In the genomic region with DNA sequence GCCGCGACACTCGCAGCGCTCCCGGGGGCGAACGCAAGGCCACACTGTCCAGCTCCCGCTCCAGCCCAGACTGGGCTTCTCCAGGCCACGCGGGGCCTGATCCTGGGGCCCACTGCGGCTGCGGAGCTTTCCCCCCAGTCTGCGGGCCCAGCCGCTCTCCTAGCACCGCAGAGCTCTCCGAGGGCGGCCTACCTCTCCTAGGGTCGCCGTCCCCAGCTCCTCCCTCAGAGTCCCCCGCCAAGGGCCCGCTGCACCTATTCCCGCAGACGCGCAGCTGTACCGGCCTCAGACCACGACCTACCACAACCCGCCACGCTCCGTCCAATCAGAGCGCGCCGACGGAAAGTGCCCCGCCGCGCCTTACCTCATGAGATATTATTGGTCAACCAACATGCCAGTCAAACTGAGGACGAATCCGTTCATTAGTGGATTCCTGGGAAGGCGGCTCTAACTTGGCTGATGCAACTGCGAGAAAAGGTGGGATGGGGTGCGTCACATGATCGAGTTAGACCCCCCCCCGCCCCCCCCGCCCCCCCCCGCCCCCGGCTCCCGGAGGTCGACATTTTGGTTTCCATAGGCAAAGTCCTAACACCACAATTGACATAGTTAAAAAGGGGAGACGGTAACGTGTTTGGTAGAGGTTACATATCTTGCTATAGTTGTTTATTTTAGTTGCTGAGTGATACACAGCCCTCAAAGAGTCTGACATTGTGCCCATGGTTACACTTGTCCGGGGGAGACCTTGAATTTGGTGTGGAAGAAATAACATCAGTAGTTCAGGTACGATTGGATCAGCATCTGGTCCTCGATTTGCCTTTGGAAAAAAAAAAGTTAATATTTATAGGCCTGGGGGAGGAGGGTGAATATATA, we compare ENCODE assay signal across 1 cellular context.
TF ChIP-seq lines count a peak whose summit lies in the region.

TSS of gene AARS1 (minus strand) at position 278 of the 870 bp plus-strand sequence. CDS start 6,743 bp downstream, outside the sequence.

TF ChIP-seq in GM12878, 131 proteins besides CTCF, POLR2A, EP300 and RAD21 (continued from another document and continues in another):
- TF ChIP-seq, protein P1, sequence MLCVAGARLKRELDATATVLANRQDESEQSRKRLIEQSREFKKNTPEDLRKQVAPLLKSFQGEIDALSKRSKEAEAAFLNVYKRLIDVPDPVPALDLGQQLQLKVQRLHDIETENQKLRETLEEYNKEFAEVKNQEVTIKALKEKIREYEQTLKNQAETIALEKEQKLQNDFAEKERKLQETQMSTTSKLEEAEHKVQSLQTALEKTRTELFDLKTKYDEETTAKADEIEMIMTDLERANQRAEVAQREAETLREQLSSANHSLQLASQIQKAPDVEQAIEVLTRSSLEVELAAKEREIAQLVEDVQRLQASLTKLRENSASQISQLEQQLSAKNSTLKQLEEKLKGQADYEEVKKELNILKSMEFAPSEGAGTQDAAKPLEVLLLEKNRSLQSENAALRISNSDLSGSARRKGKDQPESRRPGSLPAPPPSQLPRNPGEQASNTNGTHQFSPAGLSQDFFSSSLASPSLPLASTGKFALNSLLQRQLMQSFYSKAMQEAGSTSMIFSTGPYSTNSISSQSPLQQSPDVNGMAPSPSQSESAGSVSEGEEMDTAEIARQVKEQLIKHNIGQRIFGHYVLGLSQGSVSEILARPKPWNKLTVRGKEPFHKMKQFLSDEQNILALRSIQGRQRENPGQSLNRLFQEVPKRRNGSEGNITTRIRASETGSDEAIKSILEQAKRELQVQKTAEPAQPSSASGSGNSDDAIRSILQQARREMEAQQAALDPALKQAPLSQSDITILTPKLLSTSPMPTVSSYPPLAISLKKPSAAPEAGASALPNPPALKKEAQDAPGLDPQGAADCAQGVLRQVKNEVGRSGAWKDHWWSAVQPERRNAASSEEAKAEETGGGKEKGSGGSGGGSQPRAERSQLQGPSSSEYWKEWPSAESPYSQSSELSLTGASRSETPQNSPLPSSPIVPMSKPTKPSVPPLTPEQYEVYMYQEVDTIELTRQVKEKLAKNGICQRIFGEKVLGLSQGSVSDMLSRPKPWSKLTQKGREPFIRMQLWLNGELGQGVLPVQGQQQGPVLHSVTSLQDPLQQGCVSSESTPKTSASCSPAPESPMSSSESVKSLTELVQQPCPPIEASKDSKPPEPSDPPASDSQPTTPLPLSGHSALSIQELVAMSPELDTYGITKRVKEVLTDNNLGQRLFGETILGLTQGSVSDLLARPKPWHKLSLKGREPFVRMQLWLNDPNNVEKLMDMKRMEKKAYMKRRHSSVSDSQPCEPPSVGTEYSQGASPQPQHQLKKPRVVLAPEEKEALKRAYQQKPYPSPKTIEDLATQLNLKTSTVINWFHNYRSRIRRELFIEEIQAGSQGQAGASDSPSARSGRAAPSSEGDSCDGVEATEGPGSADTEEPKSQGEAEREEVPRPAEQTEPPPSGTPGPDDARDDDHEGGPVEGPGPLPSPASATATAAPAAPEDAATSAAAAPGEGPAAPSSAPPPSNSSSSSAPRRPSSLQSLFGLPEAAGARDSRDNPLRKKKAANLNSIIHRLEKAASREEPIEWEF (IDR thresholded peaks at IDR 0.05; ENCODE audit: insufficient replicate concordance, low read depth, low read length) = no peak
- TF ChIP-seq GABPA (IDR thresholded peaks at IDR 0.05; ENCODE audit: low read depth) (no peak), TCF3 (IDR thresholded peaks at IDR 0.05; ENCODE audit: borderline replicate concordance, insufficient read depth, low read depth, low read length) (peak; percentile 57; the same call in 1 of the 2 replicates), SUZ12 (IDR thresholded peaks at IDR 0.05; ENCODE audit: unreplicated experiment) (no peak), CBFB (IDR thresholded peaks at IDR 0.05; ENCODE audit: low read depth) (peak; percentile 86), WRNIP1 (IDR thresholded peaks at IDR 0.05; ENCODE audit: borderline replicate concordance, low read depth, low read length) (no peak), BACH1 (IDR thresholded peaks at IDR 0.05; ENCODE audit: borderline replicate concordance) (peak; percentile 86), IRF5 (IDR thresholded peaks at IDR 0.05; ENCODE audit: borderline replicate concordance) (no peak), ZBED1 (IDR thresholded peaks at IDR 0.05; ENCODE audit: borderline replicate concordance) (no peak), RB1 (IDR thresholded peaks at IDR 0.05; ENCODE audit: borderline replicate concordance) (peak; percentile 50; the same call in 1 of the 2 replicates), RCOR1 (conservative IDR thresholded peaks at IDR 0.05; ENCODE audit: low read depth, low read length) (no peak), TCF12 (IDR thresholded peaks at IDR 0.05; ENCODE audit: low read depth, low read length) (peak; percentile 58; the same call in 1 of the 2 replicates), ETV6 (conservative IDR thresholded peaks at IDR 0.05 in 1 of 2, IDR thresholded peaks at IDR 0.05 in 1 of 2; ENCODE audit: borderline replicate concordance in 1 of 2, low read depth in 1 of 2) (no peak), HDAC2 (IDR thresholded peaks at IDR 0.05) (no peak), MEF2A (IDR thresholded peaks at IDR 0.05; ENCODE audit: insufficient read depth, low read depth, low read length) (no peak), YY1 (IDR thresholded peaks at IDR 0.05; ENCODE audit: low read depth, low read length) (peak; percentile 61), E4F1 (IDR thresholded peaks at IDR 0.05; ENCODE audit: borderline replicate concordance, partially characterized antibody) (no peak), HDAC6 (IDR thresholded peaks at IDR 0.05; ENCODE audit: unreplicated experiment) (peak; percentile 53), SMAD1 (IDR thresholded peaks at IDR 0.05; ENCODE audit: low read depth, partially characterized antibody) (no peak), ELK1 (IDR thresholded peaks at IDR 0.05; ENCODE audit: low read depth, low read length) (no peak), IKZF1 (conservative IDR thresholded peaks at IDR 0.05) (peak; percentile 83), ZNF274 (IDR thresholded peaks at IDR 0.05; ENCODE audit: insufficient read depth, insufficient read length) (no peak), MTA2 (IDR thresholded peaks at IDR 0.05; ENCODE audit: low read depth) (no peak), SUPT20H (IDR thresholded peaks at IDR 0.05; ENCODE audit: borderline replicate concordance, control insufficient read depth, low read depth, low read length) (no peak), KDM1A (IDR thresholded peaks at IDR 0.05; ENCODE audit: borderline replicate concordance) (no peak), MXI1 (IDR thresholded peaks at IDR 0.05; ENCODE audit: low read depth, low read length) (peak; percentile 77), CHD4 (IDR thresholded peaks at IDR 0.05) (no peak), TAF1 (IDR thresholded peaks at IDR 0.05; ENCODE audit: borderline replicate concordance, low read depth, low read length) (peak; percentile 76), TBL1XR1 (IDR thresholded peaks at IDR 0.05; ENCODE audit: low read depth, low read length) (no peak; the same call in 1 of the 2 replicates)
- TF ChIP-seq, protein P2, sequence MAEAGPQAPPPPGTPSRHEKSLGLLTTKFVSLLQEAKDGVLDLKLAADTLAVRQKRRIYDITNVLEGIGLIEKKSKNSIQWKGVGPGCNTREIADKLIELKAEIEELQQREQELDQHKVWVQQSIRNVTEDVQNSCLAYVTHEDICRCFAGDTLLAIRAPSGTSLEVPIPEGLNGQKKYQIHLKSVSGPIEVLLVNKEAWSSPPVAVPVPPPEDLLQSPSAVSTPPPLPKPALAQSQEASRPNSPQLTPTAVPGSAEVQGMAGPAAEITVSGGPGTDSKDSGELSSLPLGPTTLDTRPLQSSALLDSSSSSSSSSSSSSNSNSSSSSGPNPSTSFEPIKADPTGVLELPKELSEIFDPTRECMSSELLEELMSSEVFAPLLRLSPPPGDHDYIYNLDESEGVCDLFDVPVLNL (IDR thresholded peaks at IDR 0.05; ENCODE audit: low read depth, low read length) = peak; percentile 64; the same call in 1 of the 2 replicates
- TF ChIP-seq, protein P3, sequence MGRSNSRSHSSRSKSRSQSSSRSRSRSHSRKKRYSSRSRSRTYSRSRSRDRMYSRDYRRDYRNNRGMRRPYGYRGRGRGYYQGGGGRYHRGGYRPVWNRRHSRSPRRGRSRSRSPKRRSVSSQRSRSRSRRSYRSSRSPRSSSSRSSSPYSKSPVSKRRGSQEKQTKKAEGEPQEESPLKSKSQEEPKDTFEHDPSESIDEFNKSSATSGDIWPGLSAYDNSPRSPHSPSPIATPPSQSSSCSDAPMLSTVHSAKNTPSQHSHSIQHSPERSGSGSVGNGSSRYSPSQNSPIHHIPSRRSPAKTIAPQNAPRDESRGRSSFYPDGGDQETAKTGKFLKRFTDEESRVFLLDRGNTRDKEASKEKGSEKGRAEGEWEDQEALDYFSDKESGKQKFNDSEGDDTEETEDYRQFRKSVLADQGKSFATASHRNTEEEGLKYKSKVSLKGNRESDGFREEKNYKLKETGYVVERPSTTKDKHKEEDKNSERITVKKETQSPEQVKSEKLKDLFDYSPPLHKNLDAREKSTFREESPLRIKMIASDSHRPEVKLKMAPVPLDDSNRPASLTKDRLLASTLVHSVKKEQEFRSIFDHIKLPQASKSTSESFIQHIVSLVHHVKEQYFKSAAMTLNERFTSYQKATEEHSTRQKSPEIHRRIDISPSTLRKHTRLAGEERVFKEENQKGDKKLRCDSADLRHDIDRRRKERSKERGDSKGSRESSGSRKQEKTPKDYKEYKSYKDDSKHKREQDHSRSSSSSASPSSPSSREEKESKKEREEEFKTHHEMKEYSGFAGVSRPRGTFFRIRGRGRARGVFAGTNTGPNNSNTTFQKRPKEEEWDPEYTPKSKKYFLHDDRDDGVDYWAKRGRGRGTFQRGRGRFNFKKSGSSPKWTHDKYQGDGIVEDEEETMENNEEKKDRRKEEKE (IDR thresholded peaks at IDR 0.05) = no peak
- TF ChIP-seq, protein P4, sequence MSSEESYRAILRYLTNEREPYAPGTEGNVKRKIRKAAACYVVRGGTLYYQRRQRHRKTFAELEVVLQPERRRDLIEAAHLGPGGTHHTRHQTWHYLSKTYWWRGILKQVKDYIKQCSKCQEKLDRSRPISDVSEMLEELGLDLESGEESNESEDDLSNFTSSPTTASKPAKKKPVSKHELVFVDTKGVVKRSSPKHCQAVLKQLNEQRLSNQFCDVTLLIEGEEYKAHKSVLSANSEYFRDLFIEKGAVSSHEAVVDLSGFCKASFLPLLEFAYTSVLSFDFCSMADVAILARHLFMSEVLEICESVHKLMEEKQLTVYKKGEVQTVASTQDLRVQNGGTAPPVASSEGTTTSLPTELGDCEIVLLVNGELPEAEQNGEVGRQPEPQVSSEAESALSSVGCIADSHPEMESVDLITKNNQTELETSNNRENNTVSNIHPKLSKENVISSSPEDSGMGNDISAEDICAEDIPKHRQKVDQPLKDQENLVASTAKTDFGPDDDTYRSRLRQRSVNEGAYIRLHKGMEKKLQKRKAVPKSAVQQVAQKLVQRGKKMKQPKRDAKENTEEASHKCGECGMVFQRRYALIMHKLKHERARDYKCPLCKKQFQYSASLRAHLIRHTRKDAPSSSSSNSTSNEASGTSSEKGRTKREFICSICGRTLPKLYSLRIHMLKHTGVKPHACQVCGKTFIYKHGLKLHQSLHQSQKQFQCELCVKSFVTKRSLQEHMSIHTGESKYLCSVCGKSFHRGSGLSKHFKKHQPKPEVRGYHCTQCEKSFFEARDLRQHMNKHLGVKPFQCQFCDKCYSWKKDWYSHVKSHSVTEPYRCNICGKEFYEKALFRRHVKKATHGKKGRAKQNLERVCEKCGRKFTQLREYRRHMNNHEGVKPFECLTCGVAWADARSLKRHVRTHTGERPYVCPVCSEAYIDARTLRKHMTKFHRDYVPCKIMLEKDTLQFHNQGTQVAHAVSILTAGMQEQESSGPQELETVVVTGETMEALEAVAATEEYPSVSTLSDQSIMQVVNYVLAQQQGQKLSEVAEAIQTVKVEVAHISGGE (CRISPR knock-in tag; IDR thresholded peaks at IDR 0.05) = 0 out of 2 replicates have a peak, but pooled peaks have one; percentile 31
- TF ChIP-seq, protein P5, sequence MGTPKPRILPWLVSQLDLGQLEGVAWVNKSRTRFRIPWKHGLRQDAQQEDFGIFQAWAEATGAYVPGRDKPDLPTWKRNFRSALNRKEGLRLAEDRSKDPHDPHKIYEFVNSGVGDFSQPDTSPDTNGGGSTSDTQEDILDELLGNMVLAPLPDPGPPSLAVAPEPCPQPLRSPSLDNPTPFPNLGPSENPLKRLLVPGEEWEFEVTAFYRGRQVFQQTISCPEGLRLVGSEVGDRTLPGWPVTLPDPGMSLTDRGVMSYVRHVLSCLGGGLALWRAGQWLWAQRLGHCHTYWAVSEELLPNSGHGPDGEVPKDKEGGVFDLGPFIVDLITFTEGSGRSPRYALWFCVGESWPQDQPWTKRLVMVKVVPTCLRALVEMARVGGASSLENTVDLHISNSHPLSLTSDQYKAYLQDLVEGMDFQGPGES (IDR thresholded peaks at IDR 0.05) = peak; percentile 93
- TF ChIP-seq, protein P6, sequence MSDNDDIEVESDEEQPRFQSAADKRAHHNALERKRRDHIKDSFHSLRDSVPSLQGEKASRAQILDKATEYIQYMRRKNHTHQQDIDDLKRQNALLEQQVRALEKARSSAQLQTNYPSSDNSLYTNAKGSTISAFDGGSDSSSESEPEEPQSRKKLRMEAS (IDR thresholded peaks at IDR 0.05; ENCODE audit: low read depth, low read length) = peak; percentile 36; the same call in 1 of the 2 replicates
